In the genomic region with DNA sequence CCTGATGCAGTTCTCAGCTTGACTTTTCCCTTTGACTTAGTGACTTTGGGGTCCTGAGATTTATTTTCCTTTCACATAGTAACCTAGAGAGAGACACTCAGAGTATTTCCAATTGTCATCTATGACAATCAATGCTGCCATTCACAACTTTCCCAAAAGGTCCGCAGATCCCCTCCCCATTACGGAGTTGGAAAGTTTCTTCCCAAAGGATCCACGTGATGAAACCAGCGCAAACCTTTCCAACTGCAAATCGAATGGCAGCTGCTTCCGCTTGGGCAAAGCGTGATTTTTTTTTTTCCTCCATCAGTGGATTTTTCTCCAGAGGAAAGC, we compare ENCODE assay signal across 8 cellular contexts. TPM values are rescaled to one million over a fixed set of nuclear protein-coding genes. Genes with fewer than 3 reads are reported as not detected.
DNase-seq lines count a peak whose midpoint lies in the region; ATAC-seq, FAIRE-seq and TF ChIP-seq lines count a peak whose summit lies in the region.

No MANE protein-coding gene starts in this region.

- H4K20me1 ChIP-seq in keratinocyte (ENCODE audit: control insufficient read depth, extremely low read depth, insufficient read depth, low read length), result no peaks in the 10 kb centered on the region

- POLR2A ChIA-PET in CD4-positive, alpha-beta memory T cell (lab: Charles Lee; ENCODE audit: partially characterized antibody), result interaction anchor here (0.7 to 3.0 kb wide), 14 partner anchors 15 to 202 kb away, joined by 3 to 48 read pairs (median 4); partner anchors contain the start of genes COG4, DDX19A, DDX19B and EXOSC6

- no peaks in the 10 kb centered on the region for H3K9me1 ChIP-seq in keratinocyte (ENCODE audit: control insufficient read depth, extremely low read depth, insufficient read depth, low read length)

- no peaks in the 10 kb centered on the region for H3K79me2 ChIP-seq in keratinocyte (ENCODE audit: control insufficient read depth, insufficient read depth, low read length)

- FAIRE-seq in keratinocyte (lab: Jason Lieb, UNC), result peak; percentile 20

- TF ChIP-seq POLR2A in adrenal gland (IDR thresholded peaks at IDR 0.05), result no peak

- dilution Hi-C loops in keratinocyte (cut with MboI; ENCODE audit: extremely low pct_ligation_motif_present, low sequenced_read_pairs), result no loop called here

- CTCF ChIA-PET in CD4-positive, alpha-beta memory T cell (lab: Charles Lee; ENCODE audit: partially characterized antibody), result interaction anchor here (0.9 to 3.4 kb wide), 7 partner anchors 10 to 85 kb away, joined by 3 to 15 read pairs (median 5); no protein-coding TSS in a partner anchor

- no peak for TF ChIP-seq CTCF in adrenal gland (IDR thresholded peaks at IDR 0.05)
- TF ChIP-seq CTCF in keratinocyte (optimal IDR thresholded peaks at IDR 0.05 in 1 of 3, IDR thresholded peaks at IDR 0.05 in 1 of 3, conservative IDR thresholded peaks at IDR 0.05 in 1 of 3; ENCODE audit: extremely low read depth in 1 of 3, insufficient read depth in 2 of 3, low read length in 3 of 3), result no peak

- H3K27ac ChIP-seq in CD4-positive, alpha-beta memory T cell (ENCODE audit: low read depth, low read length), result peak overlapping the region; percentile 91
- peak overlapping the region in 2 of 5 donors; percentile 76 to 96 for H3K27ac ChIP-seq in adrenal gland
- peak overlapping the region; percentile 97 for H3K27ac ChIP-seq in keratinocyte (ENCODE audit: control insufficient read depth, insufficient read depth, low read length)
- peak overlapping the region; percentile 96 for H3K27ac ChIP-seq in subcutaneous abdominal adipose tissue (ENCODE audit: low read depth, low read length)

- DNase-seq in CD4-positive, alpha-beta memory T cell, result no peak
- DNase-seq in adrenal gland, result peak in 2 of 7 donors; percentile 31 to 42
- DNase-seq in keratinocyte (ENCODE audit: low read depth, low spot score), result no peak
- DNase-seq in NCI-H2171 (lab: John Stamatoyannopoulos, UW), result no peak
- no peak for DNase-seq in 8988T
- DNase-seq in AML-193 (lab: John Stamatoyannopoulos, UW), result no peak

- peak overlapping the region; percentile 79 for H2AFZ ChIP-seq in keratinocyte (ENCODE audit: control insufficient read depth, low read length)

- peak overlapping the region; percentile 74 to 98 for H3K4me3 ChIP-seq in CD4-positive, alpha-beta memory T cell (ENCODE audit: low read length in 2 of 2)
- H3K4me3 ChIP-seq in adrenal gland (peak overlapping the region; percentile 64 to 97 (median 88)), keratinocyte (ENCODE audit: control insufficient read depth in 2 of 3, extremely low read depth in 1 of 3, insufficient read depth in 2 of 3, low read depth in 1 of 3, low read length in 3 of 3) (peak overlapping the region; percentile 80 to 97 (median 93)), subcutaneous abdominal adipose tissue (ENCODE audit: low read depth in 1 of 5, low read length in 5 of 5) (peak overlapping the region; percentile 83 to 92 (median 85))

- intact Hi-C loops in CD4-positive, alpha-beta memory T cell (cut with micrococcal nuclease), result loop anchor here (1.0 kb wide), 3 partner anchors 15 to 73 kb away; partner anchors contain the start of gene ST3GAL2
- intact Hi-C loops in adrenal gland (cut with DNase I), result no loop called here

- no peaks in the 10 kb centered on the region for H3K36me3 ChIP-seq in CD4-positive, alpha-beta memory T cell (ENCODE audit: insufficient read depth, low read length)
- H3K36me3 ChIP-seq in adrenal gland (replicated peaks in 1 of 2) (no peaks in the 10 kb centered on the region), keratinocyte (ENCODE audit: control insufficient read depth in 2 of 2, extremely low read depth in 1 of 2, insufficient read depth in 2 of 2, low read length in 2 of 2) (no peaks in the 10 kb centered on the region), subcutaneous abdominal adipose tissue (ENCODE audit: control insufficient read depth in 5 of 5, insufficient read depth in 5 of 5, low read length in 5 of 5) (no peaks in the 10 kb centered on the region)

- H3K9ac ChIP-seq in keratinocyte (ENCODE audit: control insufficient read depth, extremely low read depth, insufficient read depth, low read length) (peak overlapping the region; percentile 96), subcutaneous abdominal adipose tissue (ENCODE audit: low read length in 5 of 5) (peak overlapping the region; percentile 63 to 98 (median 88))

- no peaks in the 10 kb centered on the region for H3K9me3 ChIP-seq in CD4-positive, alpha-beta memory T cell (ENCODE audit: control insufficient read depth in 1 of 2, low read length in 2 of 2)
- H3K9me3 ChIP-seq in adrenal gland (replicated peaks in 1 of 3), result no peaks in the 10 kb centered on the region
- no peaks in the 10 kb centered on the region for H3K9me3 ChIP-seq in keratinocyte (ENCODE audit: control insufficient read depth, low read depth, low read length)
- no peaks in the 10 kb centered on the region for H3K9me3 ChIP-seq in subcutaneous abdominal adipose tissue (ENCODE audit: control insufficient read depth in 5 of 5, low read length in 5 of 5)

- peak overlapping the region; percentile 89 to 96 (median 91) for H3K4me3 Mint-ChIP-seq in CD4-positive, alpha-beta memory T cell

- H3K4me1 ChIP-seq in CD4-positive, alpha-beta memory T cell (ENCODE audit: insufficient read depth, low read length), result peaks cover 21% of the 10 kb centered on the region
- H3K4me1 ChIP-seq in adrenal gland (replicated peaks in 1 of 2), result peaks cover 0 to 10% of the 10 kb centered on the region in 2 donors
- H3K4me1 ChIP-seq in keratinocyte (ENCODE audit: control insufficient read depth, extremely low read depth, insufficient read depth, low read length), result no peaks in the 10 kb centered on the region
- H3K4me1 ChIP-seq in subcutaneous abdominal adipose tissue (ENCODE audit: control insufficient read depth in 5 of 5, insufficient read depth in 5 of 5, low read length in 5 of 5), result peaks cover 0 to 16% (median 15%) of the 10 kb centered on the region in 5 donors

- H3K4me1 Mint-ChIP-seq in CD4-positive, alpha-beta memory T cell, result peaks cover 16 to 22% (median 20%) of the 10 kb centered on the region in 4 donors

- H3K4me2 ChIP-seq in keratinocyte (ENCODE audit: control insufficient read depth, extremely low read depth, insufficient read depth, low read depth, low read length), result peak overlapping the region; percentile 83

- peak; percentile 12 for ATAC-seq in HG03565 (IDR thresholded peaks at IDR 0.05; ENCODE audit: unreplicated experiment)

- peaks cover 0 to 7% of the 10 kb centered on the region in 2 donors for H3K36me3 Mint-ChIP-seq in CD4-positive, alpha-beta memory T cell

- no peaks in the 10 kb centered on the region for H3K27me3 ChIP-seq in CD4-positive, alpha-beta memory T cell (ENCODE audit: insufficient read depth, low read length)
- H3K27me3 ChIP-seq in adrenal gland, result no peaks in the 10 kb centered on the region
- no peaks in the 10 kb centered on the region for H3K27me3 ChIP-seq in keratinocyte (ENCODE audit: control insufficient read depth, extremely low read depth, insufficient read depth, low read length)
- H3K27me3 ChIP-seq in subcutaneous abdominal adipose tissue (ENCODE audit: control insufficient read depth in 5 of 5, insufficient read depth in 4 of 5, low read length in 5 of 5), result no peaks in the 10 kb centered on the region

- H3K9me3 Mint-ChIP-seq in CD4-positive, alpha-beta memory T cell, result no peaks in the 10 kb centered on the region

- peak overlapping the region; percentile 71 to 93 (median 92) for H3K27ac Mint-ChIP-seq in CD4-positive, alpha-beta memory T cell

- 0 to 1% (median 0%) methylated on average over 7 of the region's 7 CpGs for WGBS in adrenal gland, 4 donors

- H3K27me3 Mint-ChIP-seq in CD4-positive, alpha-beta memory T cell, result peaks cover 0 to 2% of the 10 kb centered on the region in 2 donors

RNA-seq across cellular contexts. Expression of gene FCSK, which starts 0.5 kb away (rescaled TPM):
- total RNA-seq in CD4-positive, alpha-beta memory T cell, result 10 to 100 TPM; 41.7 to 42.8 TPM
- polyA plus RNA-seq in CD4-positive, alpha-beta memory T cell, result 10 to 100 TPM in 1 of 2 donors, 1 to 10 TPM in 1; 7.4 to 10.8 TPM
- 10 to 100 TPM; 17.4 to 33.5 (median 24.6) TPM for total RNA-seq in adrenal gland
- 10 to 100 TPM in 2 of 3 donors, 1 to 10 TPM in 1; 5.2 to 34.8 (median 23.8) TPM for polyA plus RNA-seq in adrenal gland
- 5.5 to 10.7 TPM (median 6.5 TPM) in 3 replicates for polyA plus RNA-seq in keratinocyte
- polyA plus RNA-seq in keratinocyte (2011; ENCODE audit: low read depth), result 3.0 TPM
- polyA plus RNA-seq in keratinocyte (2011; cell fraction: cytosol; rRNA removed), result 3.1 and 5.9 TPM in 2 replicates
- polyA plus RNA-seq in keratinocyte (2011; cell fraction: nucleus; rRNA removed), result 26.0 and 31.1 TPM in 2 replicates
- 5.8 and 7.6 TPM in 2 replicates for polyA plus RNA-seq in keratinocyte (2012; ENCODE audit: low replicate concordance)
- 9.2 to 21.3 TPM (median 14.8 TPM) in 3 replicates for polyA minus RNA-seq in keratinocyte
- polyA minus RNA-seq in keratinocyte (2011; cell fraction: cytosol; rRNA and poly(A)+ RNA removed), result 8.6 TPM
- 13.3 and 14.0 TPM in 2 replicates for polyA minus RNA-seq in keratinocyte (2011; cell fraction: nucleus; rRNA and poly(A)+ RNA removed)

RNA-seq across cellular contexts. Expression of gene ST3GAL2, which starts 15.0 kb away (rescaled TPM):
- total RNA-seq in CD4-positive, alpha-beta memory T cell, result 10 to 100 TPM; 27.5 to 30.8 TPM
- 10 to 100 TPM; 10.0 to 15.8 TPM for polyA plus RNA-seq in CD4-positive, alpha-beta memory T cell
- 10 to 100 TPM; 18.0 to 30.8 (median 27.6) TPM for total RNA-seq in adrenal gland
- polyA plus RNA-seq in adrenal gland, result 10 to 100 TPM in 1 of 3 donors, 1 to 10 TPM in 2; 5.3 to 12.3 (median 8.0) TPM
- 4.0 to 6.0 TPM (median 4.1 TPM) in 3 replicates for polyA plus RNA-seq in keratinocyte
- polyA plus RNA-seq in keratinocyte (2011; ENCODE audit: low read depth), result 0.35 TPM
- polyA plus RNA-seq in keratinocyte (2011; cell fraction: cytosol; rRNA removed), result 3.3 and 5.4 TPM in 2 replicates
- 7.8 and 12.7 TPM in 2 replicates for polyA plus RNA-seq in keratinocyte (2011; cell fraction: nucleus; rRNA removed)
- 1.7 and 9.0 TPM in 2 replicates for polyA plus RNA-seq in keratinocyte (2012; ENCODE audit: low replicate concordance)
- 12.7 to 27.7 TPM (median 16.2 TPM) in 3 replicates for polyA minus RNA-seq in keratinocyte
- polyA minus RNA-seq in keratinocyte (2011; cell fraction: cytosol; rRNA and poly(A)+ RNA removed), result 15.5 TPM
- 15.7 and 17.3 TPM in 2 replicates for polyA minus RNA-seq in keratinocyte (2011; cell fraction: nucleus; rRNA and poly(A)+ RNA removed)
